In the genomic region with DNA sequence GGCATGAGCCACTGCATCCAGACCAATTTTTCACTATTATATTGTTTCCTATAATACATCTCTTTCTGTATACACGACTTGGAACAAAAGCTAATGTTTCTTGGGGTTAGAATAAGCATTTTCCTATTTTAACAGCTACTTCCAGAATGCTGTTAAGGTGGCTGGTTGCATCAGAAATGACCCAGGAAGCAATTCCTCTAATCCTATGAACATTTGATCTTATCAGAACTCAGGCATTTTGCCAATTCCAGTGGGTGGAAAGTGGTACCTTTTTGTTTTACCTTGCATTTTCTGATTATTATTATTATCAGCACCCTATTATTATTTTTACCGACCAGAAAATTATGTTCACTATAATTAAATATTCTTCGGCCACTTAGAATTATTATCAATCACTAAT, we compare ENCODE assay signal across 21 cellular contexts.
A peak's percentile ranks its signal among the peaks of the same experiment; 100 is the strongest.
DNase-seq lines count a peak whose midpoint lies in the region; ATAC-seq, FAIRE-seq and TF ChIP-seq lines count a peak whose summit lies in the region.
"Had no signal": no experiment of that assay in that cellular context is flagged by ENCODE, and none has a peak within 500 bp of the region (broad histone marks: within the 10 kb centered on the region; RNA-seq: fewer than 3 reads in every experiment).

No MANE protein-coding gene starts in this region.

- H3K4me2 ChIP-seq in K562 (ENCODE audit: insufficient read depth, low read length): no peak overlapping the region
- H3K4me2 ChIP-seq: BLaER1 had no signal

- no peak for TF ChIP-seq RAD21 in K562 (CRISPR knock-in tag; conservative IDR thresholded peaks at IDR 0.05 in 1 of 2, IDR thresholded peaks at IDR 0.05 in 1 of 2)

- H3K4me1 ChIP-seq in K562 (replicated peaks in 1 of 2; ENCODE audit: control insufficient read depth in 2 of 2, insufficient read depth in 2 of 2, low read length in 2 of 2): peaks cover 0 to 2% of the 10 kb centered on the region in 2 experiments; a peak in 2 of 5 replicates
- H3K4me1 ChIP-seq: BLaER1, Caco-2 had no signal

- no peak overlapping the region for H2AFZ ChIP-seq in K562 (ENCODE audit: low read depth, low read length)
- H2AFZ ChIP-seq: GM23248 had no signal

- POLR2A ChIA-PET in K562 (lab: Yijun Ruan, JAX): no interaction called here

- no peaks in the 10 kb centered on the region for H3K9me3 ChIP-seq in K562 (replicated peaks; ENCODE audit: control insufficient read depth, insufficient read depth, low read depth, low read length)
- H3K9me3 ChIP-seq: Caco-2 had no signal

- H4K20me1 ChIP-seq in K562 (replicated peaks; ENCODE audit: control insufficient read depth, insufficient read depth, low read length): no peaks in the 10 kb centered on the region
- H4K20me1 ChIP-seq: BLaER1 had no signal

- no peak for TF ChIP-seq EP300 in K562 (IDR thresholded peaks at IDR 0.05; ENCODE audit: low read length)

- ATAC-seq in K562 (no peak), GM18867 (IDR thresholded peaks at IDR 0.05; ENCODE audit: unreplicated experiment) (no peak), GM21360 (IDR thresholded peaks at IDR 0.05; ENCODE audit: unreplicated experiment) (no peak)
- ATAC-seq: CD8-positive, alpha-beta T cell had no signal

- no peak overlapping the region for H3K9ac ChIP-seq in K562 (ENCODE audit: insufficient read depth in 1 of 2, low read depth in 2 of 2, low read length in 2 of 2)
- H3K9ac ChIP-seq: BLaER1, GM23248 had no signal

- H3K27me3 ChIP-seq in K562 (ENCODE audit: control insufficient read depth in 2 of 2, insufficient read depth in 2 of 2, low read length in 2 of 2): no peaks in the 10 kb centered on the region
- H3K27me3 ChIP-seq: BLaER1 had no signal

- no peak for FAIRE-seq in K562 (lab: Jason Lieb, UNC)
- FAIRE-seq: A204.1, G401.6, H1 had no signal

- CTCF ChIA-PET in K562 (lab: Yijun Ruan, JAX; ENCODE audit: low intra/inter-chr PET ratio): no interaction called here

- 82% methylated on average over 3 of the region's 3 CpGs for WGBS in K562 (ENCODE audit: insufficient coverage, low coverage, missing lambda C conversion rate)

- H3K4me3 ChIP-seq in K562: no peak overlapping the region
- H3K4me3 ChIP-seq: BLaER1, GM23248 had no signal

- DNase-seq in DMS 273 (lab: John Stamatoyannopoulos, UW; ENCODE audit: unreplicated experiment): peak; percentile 20
- no peak for DNase-seq in DMS 273 treated with DMSO at 0.1 percent for 48 hours (lab: John Stamatoyannopoulos, UW)
- DNase-seq in NCI-H82 treated with DMSO at 0.1 percent for 48 hours (lab: John Stamatoyannopoulos, UW; ENCODE audit: unreplicated experiment): peak; percentile 12
- DNase-seq in K562 (ENCODE audit: extremely low read depth in 1 of 4, low spot score in 3 of 4): no peak
- DNase-seq in G401 (ENCODE audit: low spot score): no peak
- DNase-seq: Caco-2; CD4-positive, CD25-positive, alpha-beta regulatory T cell; CD8-positive, alpha-beta T cell; DMS53; DMS79 treated with DMSO at 0.1 percent for 48 hours; GM23248; H7; HCEC 1CT had no signal

- TF ChIP-seq CTCF in K562 (IDR thresholded peaks at IDR 0.05 in 2 of 3, conservative IDR thresholded peaks at IDR 0.05 in 1 of 3; ENCODE audit: insufficient read depth in 2 of 3, low read depth in 1 of 3, low read length in 3 of 3): no peak

- H3K27ac ChIP-seq in K562 (ENCODE audit: extremely low read depth, low read depth, low read length): no peak overlapping the region
- H3K27ac ChIP-seq: 22Rv1, BLaER1, C4-2B, GM23248 had no signal

- TF ChIP-seq POLR2A in K562 (conservative IDR thresholded peaks at IDR 0.05): no peak

- H3K9me1 ChIP-seq in K562 (ENCODE audit: control insufficient read depth, insufficient read depth, low read length): no peaks in the 10 kb centered on the region

- intact Hi-C loops in K562 (cut with micrococcal nuclease): no loop called here

- peaks cover 35% of the 10 kb centered on the region; the same call in 1 of the 3 replicates for H3K36me3 ChIP-seq in K562 (ENCODE audit: control insufficient read depth, insufficient read depth, low read length)

- in situ Hi-C loops in K562 (cut with MboI) (no loop called here), G401 (cut with HindIII; ENCODE audit: low sequenced_read_pairs) (no loop called here)

- no TSS peak for BruUV-seq in K562 (replicated peaks; lab: Mats Ljungman, UMichigan)

- H3K79me2 ChIP-seq in K562 (ENCODE audit: control insufficient read depth, insufficient read depth, low read length): no peaks in the 10 kb centered on the region

TF ChIP-seq in K562, 482 proteins besides CTCF, POLR2A, EP300 and RAD21 (continues in another document):
- TF ChIP-seq GABPB1 (CRISPR knock-in tag; IDR thresholded peaks at IDR 0.05): peak; percentile 51; the same call in 1 of the 2 replicates
- peak; percentile 61 for TF ChIP-seq POLR2H (tag; IDR thresholded peaks at IDR 0.05; ENCODE audit: low read depth)
- no peak for TF ChIP-seq CEBPG (CRISPR knock-in tag; IDR thresholded peaks at IDR 0.05)
- TF ChIP-seq CEBPG (tag; conservative IDR thresholded peaks at IDR 0.05 in 1 of 2, IDR thresholded peaks at IDR 0.05 in 1 of 2): peak in 1 of 2 experiments; percentile 63; a peak in 2 of 4 replicates
- TF ChIP-seq, protein P1, sequence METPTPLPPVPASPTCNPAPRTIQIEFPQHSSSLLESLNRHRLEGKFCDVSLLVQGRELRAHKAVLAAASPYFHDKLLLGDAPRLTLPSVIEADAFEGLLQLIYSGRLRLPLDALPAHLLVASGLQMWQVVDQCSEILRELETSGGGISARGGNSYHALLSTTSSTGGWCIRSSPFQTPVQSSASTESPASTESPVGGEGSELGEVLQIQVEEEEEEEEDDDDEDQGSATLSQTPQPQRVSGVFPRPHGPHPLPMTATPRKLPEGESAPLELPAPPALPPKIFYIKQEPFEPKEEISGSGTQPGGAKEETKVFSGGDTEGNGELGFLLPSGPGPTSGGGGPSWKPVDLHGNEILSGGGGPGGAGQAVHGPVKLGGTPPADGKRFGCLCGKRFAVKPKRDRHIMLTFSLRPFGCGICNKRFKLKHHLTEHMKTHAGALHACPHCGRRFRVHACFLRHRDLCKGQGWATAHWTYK (CRISPR knock-in tag; IDR thresholded peaks at IDR 0.05): no peak
- TF ChIP-seq GABPA (tag; conservative IDR thresholded peaks at IDR 0.05; ENCODE audit: low read depth): peak; percentile 68; the same call in 1 of the 2 replicates
- peak; percentile 94 for TF ChIP-seq NR2C1 (IDR thresholded peaks at IDR 0.05)
- peak; percentile 95 for TF ChIP-seq NR2C1 (tag; IDR thresholded peaks at IDR 0.05)
- TF ChIP-seq, protein P2, sequence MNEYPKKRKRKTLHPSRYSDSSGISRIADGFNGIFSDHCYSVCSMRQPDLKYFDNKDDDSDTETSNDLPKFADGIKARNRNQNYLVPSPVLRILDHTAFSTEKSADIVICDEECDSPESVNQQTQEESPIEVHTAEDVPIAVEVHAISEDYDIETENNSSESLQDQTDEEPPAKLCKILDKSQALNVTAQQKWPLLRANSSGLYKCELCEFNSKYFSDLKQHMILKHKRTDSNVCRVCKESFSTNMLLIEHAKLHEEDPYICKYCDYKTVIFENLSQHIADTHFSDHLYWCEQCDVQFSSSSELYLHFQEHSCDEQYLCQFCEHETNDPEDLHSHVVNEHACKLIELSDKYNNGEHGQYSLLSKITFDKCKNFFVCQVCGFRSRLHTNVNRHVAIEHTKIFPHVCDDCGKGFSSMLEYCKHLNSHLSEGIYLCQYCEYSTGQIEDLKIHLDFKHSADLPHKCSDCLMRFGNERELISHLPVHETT (CRISPR knock-in tag; conservative IDR thresholded peaks at IDR 0.05 in 1 of 2, IDR thresholded peaks at IDR 0.05 in 1 of 2): no peak
- no peak for TF ChIP-seq NR2C2 (CRISPR knock-in tag; IDR thresholded peaks at IDR 0.05)
- TF ChIP-seq NR2C2 (tag; IDR thresholded peaks at IDR 0.05): peak; percentile 87
- no peak for TF ChIP-seq SMAD2 (IDR thresholded peaks at IDR 0.05; ENCODE audit: low read depth, low read length)
- peak; percentile 73 for TF ChIP-seq NFIC (IDR thresholded peaks at IDR 0.05)
- TF ChIP-seq SMAD4 (CRISPR knock-in tag; conservative IDR thresholded peaks at IDR 0.05): peak; percentile 35; the same call in 1 of the 2 replicates

Comparison
In these comparisons a context has a peak if more than half of its experiments do, and no peak if none do; other contexts are left out.
1. DNase-seq: peak in DMS 273 (single experiment) and NCI-H82 treated with DMSO at 0.1 percent for 48 hours (single experiment); none in DMS 273 treated with DMSO at 0.1 percent for 48 hours (single experiment), K562 (0 of 4) and G401 (single experiment).